1 cellular context compared by ENCODE assay signal in genomic region chr1:226332947-226333346, GRCh38.
TF ChIP-seq lines count a peak whose summit lies in the region.

No MANE protein-coding gene starts in this region.

TF ChIP-seq in GM23338, 12 proteins besides CTCF, POLR2A, EP300 and RAD21 (continued from another document):
- no peak for TF ChIP-seq ZNF462 (CRISPR knock-in tag; IDR thresholded peaks at IDR 0.05)
